Comparison of ENCODE assay signal across 17 cellular contexts in the genomic region with DNA sequence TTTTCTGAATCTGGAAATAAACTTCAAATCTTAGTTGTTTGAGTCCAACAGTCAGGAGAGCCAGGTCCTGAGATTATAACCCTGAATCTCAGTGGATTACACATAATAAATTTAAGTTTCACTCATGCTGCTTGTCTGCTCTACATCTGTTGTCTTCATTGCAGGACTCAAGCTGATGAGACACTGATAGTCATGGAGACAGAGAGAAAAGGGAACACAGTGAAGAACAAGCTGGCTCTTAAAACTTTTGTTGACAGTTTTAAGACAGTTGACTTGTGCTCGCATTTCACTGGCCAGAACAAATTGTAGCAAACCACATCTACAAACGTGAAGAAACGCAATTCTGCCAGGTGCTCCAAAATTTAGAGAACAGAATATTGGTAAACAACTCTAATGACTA.
DNase-seq lines count a peak whose midpoint lies in the region; ATAC-seq and TF ChIP-seq lines count a peak whose summit lies in the region.
"Had no signal": no experiment of that assay in that cellular context is flagged by ENCODE, and none has a peak within 500 bp of the region (broad histone marks: within the 10 kb centered on the region; RNA-seq: fewer than 3 reads in every experiment).

No MANE protein-coding gene starts in this region.

- no peaks in the 10 kb centered on the region for H3K27me3 Mint-ChIP-seq in CD4-positive, alpha-beta T cell

- no peaks in the 10 kb centered on the region for H3K36me3 Mint-ChIP-seq in CD4-positive, alpha-beta T cell (ENCODE audit: low read depth)

- H3K27ac ChIP-seq in GM23248 (no peak overlapping the region), OCI-LY3 (ENCODE audit: low read length) (no peak overlapping the region), substantia nigra (ENCODE audit: low read depth, low read length, poor library complexity, severe bottlenecking) (no peak overlapping the region)
- no peak overlapping the region for H3K27ac ChIP-seq in CD4-positive, alpha-beta T cell (ENCODE audit: low read depth, low read length)
- H3K27ac ChIP-seq: A549, BLaER1 had no signal

- DNase-seq in GM23248 (no peak), foreskin fibroblast (peak; percentile 16 to 46), substantia nigra (lab: John Stamatoyannopoulos, UW) (no peak)
- DNase-seq in CD4-positive, alpha-beta T cell: no peak
- DNase-seq: AML-193, Calu3, DMS 273 treated with DMSO at 0.1 percent for 48 hours, DMS79, HCEC 1CT, IMR-90, KBM-7 had no signal

- H3K9me3 ChIP-seq in GM23248 (ENCODE audit: low read depth): peaks cover 2% of the 10 kb centered on the region
- H3K9me3 ChIP-seq in OCI-LY3 (ENCODE audit: insufficient read depth, low read length): no peaks in the 10 kb centered on the region
- no peaks in the 10 kb centered on the region for H3K9me3 ChIP-seq in skeletal muscle satellite cell (replicated peaks; ENCODE audit: low read length)
- H3K9me3 ChIP-seq in CD4-positive, alpha-beta T cell (ENCODE audit: control insufficient read depth, low read length): no peaks in the 10 kb centered on the region
- H3K9me3 ChIP-seq: A549, BLaER1 had no signal

- H3F3A ChIP-seq in GM23248 (ENCODE audit: insufficient read depth): no peaks in the 10 kb centered on the region

- TF ChIP-seq CTCF in OCI-LY3 (IDR thresholded peaks at IDR 0.05; ENCODE audit: low read depth, low read length) (no peak), foreskin fibroblast (IDR thresholded peaks at IDR 0.05; ENCODE audit: low read depth, low read length) (no peak)
- no peak for TF ChIP-seq CTCF in CD4-positive, alpha-beta T cell (IDR thresholded peaks at IDR 0.05)

- H3K9ac ChIP-seq in GM23248 (no peak overlapping the region), OCI-LY3 (ENCODE audit: low read length) (no peak overlapping the region), skeletal muscle satellite cell (ENCODE audit: low read depth, low read length) (no peak overlapping the region)
- H3K9ac ChIP-seq: BLaER1 had no signal

- no peaks in the 10 kb centered on the region for H3K4me1 Mint-ChIP-seq in CD4-positive, alpha-beta T cell (ENCODE audit: low read depth)

- POLR2A ChIA-PET in CD4-positive, alpha-beta T cell (lab: Charles Lee): no interaction called here

- H3K4me3 ChIP-seq in GM23248 (no peak overlapping the region), OCI-LY3 (ENCODE audit: low read length) (no peak overlapping the region), foreskin fibroblast (ENCODE audit: low read depth in 1 of 2, low read length in 2 of 2) (no peak overlapping the region), skeletal muscle satellite cell (ENCODE audit: low read length) (no peak overlapping the region)
- H3K4me3 ChIP-seq: A549, BLaER1 had no signal

- H3K36me3 ChIP-seq in GM23248 (ENCODE audit: low read depth): no peaks in the 10 kb centered on the region
- no peaks in the 10 kb centered on the region for H3K36me3 ChIP-seq in OCI-LY3 (replicated peaks; ENCODE audit: low read depth, low read length)
- H3K36me3 ChIP-seq in skeletal muscle satellite cell (ENCODE audit: insufficient read depth, low read length): no peaks in the 10 kb centered on the region
- H3K36me3 ChIP-seq: BLaER1 had no signal

- H3K27ac Mint-ChIP-seq in CD4-positive, alpha-beta T cell: no peak overlapping the region

- no peaks in the 10 kb centered on the region for H4K20me1 ChIP-seq in GM23248 (ENCODE audit: insufficient read depth)
- H4K20me1 ChIP-seq in OCI-LY3 (ENCODE audit: insufficient read depth, low read length): no peaks in the 10 kb centered on the region
- H4K20me1 ChIP-seq: BLaER1 had no signal

- in situ Hi-C loops in GM23248 (cut with MboI): no loop called here

- CTCF ChIA-PET in CD4-positive, alpha-beta T cell (lab: Charles Lee): no interaction called here

- no peaks in the 10 kb centered on the region for H3K9me2 ChIP-seq in GM23248 (ENCODE audit: insufficient read depth)

- peaks cover 6% of the 10 kb centered on the region for H3K9me3 Mint-ChIP-seq in CD4-positive, alpha-beta T cell

- H2AFZ ChIP-seq in GM23248: peak overlapping the region; percentile 58
- 0 out of 2 replicates have a peak overlapping the region, but pooled peaks have one; percentile 19 for H2AFZ ChIP-seq in OCI-LY3 (ENCODE audit: low read depth, low read length)

- no peaks in the 10 kb centered on the region for H3K4me1 ChIP-seq in GM23248 (ENCODE audit: insufficient read depth)
- no peaks in the 10 kb centered on the region for H3K4me1 ChIP-seq in OCI-LY3 (ENCODE audit: low read length)
- peaks cover 6% of the 10 kb centered on the region for H3K4me1 ChIP-seq in skeletal muscle satellite cell (ENCODE audit: control insufficient read depth, insufficient read depth, low read length)
- H3K4me1 ChIP-seq: A549, BLaER1 had no signal

- H3K79me2 ChIP-seq in GM23248 (ENCODE audit: insufficient read depth): no peaks in the 10 kb centered on the region
- no peaks in the 10 kb centered on the region for H3K79me2 ChIP-seq in OCI-LY3 (ENCODE audit: low read length)

- intact Hi-C loops in CD4-positive, alpha-beta T cell (cut with DNase I, micrococcal nuclease): no loop called here

- H3K27me3 ChIP-seq in GM23248 (replicated peaks; ENCODE audit: insufficient read depth) (no peaks in the 10 kb centered on the region), OCI-LY3 (ENCODE audit: low read depth, low read length) (no peaks in the 10 kb centered on the region), skeletal muscle satellite cell (ENCODE audit: control insufficient read depth, insufficient read depth, low read length) (no peaks in the 10 kb centered on the region)
- no peaks in the 10 kb centered on the region for H3K27me3 ChIP-seq in CD4-positive, alpha-beta T cell (ENCODE audit: control insufficient read depth, insufficient read depth, low read length)
- H3K27me3 ChIP-seq: BLaER1 had no signal

- ATAC-seq in GM18505 (IDR thresholded peaks at IDR 0.05; ENCODE audit: unreplicated experiment) (no peak), esophagus mucosa (no peak)
- no peak for ATAC-seq in CD4-positive, alpha-beta T cell (ENCODE audit: poor library complexity)
- ATAC-seq: A549 had no signal

- H3K4me2 ChIP-seq in GM23248 (ENCODE audit: unreplicated experiment) (peak overlapping the region; percentile 5), OCI-LY3 (ENCODE audit: low read length) (no peak overlapping the region), skeletal muscle satellite cell (ENCODE audit: low read length) (peak overlapping the region; percentile 44)
- H3K4me2 ChIP-seq: A549, BLaER1 had no signal

- 21 to 26% methylated on average over 3 of the region's 3 CpGs for WGBS in GM23248 (ENCODE audit: low coverage in 1 of 2, low lambda C conversion rate in 2 of 2, missing lambda C conversion rate in 2 of 2), 2 experiments

- no peak for TF ChIP-seq POLR2A in GM18505 (IDR thresholded peaks at IDR 0.05; ENCODE audit: borderline replicate concordance, extremely low read depth, insufficient read depth, insufficient read length)

- H3K4me3 Mint-ChIP-seq in CD4-positive, alpha-beta T cell: no peak overlapping the region

Comparison
In these comparisons a context has a peak if more than half of its experiments do, and no peak if none do; other contexts are left out.
1. DNase-seq: peak in foreskin fibroblast (2 of 2); none in GM23248 (single experiment), substantia nigra (0 of 49) and CD4-positive, alpha-beta T cell (0 of 10).